In genomic region chr3:134360046-134360445, GRCh38 we compare ENCODE assay signal across 14 cellular contexts. TPM values are rescaled to one million over a fixed set of nuclear protein-coding genes. Genes with fewer than 3 reads are reported as not detected.
DNase-seq lines count a peak whose midpoint lies in the region; TF ChIP-seq lines count a peak whose summit lies in the region.
"Had no signal": no experiment of that assay in that cellular context is flagged by ENCODE, and none has a peak within 500 bp of the region (broad histone marks: within the 10 kb centered on the region; RNA-seq: fewer than 3 reads in every experiment).

No MANE protein-coding gene starts in this region.

- H3K36me3 ChIP-seq in muscle layer of colon (ENCODE audit: insufficient read depth, low read length) (peaks cover 89% of the 10 kb centered on the region), transverse colon (peaks cover 0 to 13% (median 6%) of the 10 kb centered on the region in 4 donors)

- H3K27ac ChIP-seq in coronary artery, result peak overlapping the region; percentile 83 to 97
- peak overlapping the region; percentile 50 for H3K27ac ChIP-seq in muscle layer of colon (ENCODE audit: low read depth, low read length)
- H3K27ac ChIP-seq in transverse colon, result peak overlapping the region; percentile 64 to 99 (median 87)

- peak; percentile 20 for DNase-seq in activated CD4-positive, CD25-positive, alpha-beta regulatory T cell treated with anti-CD3 and anti-CD28 coated beads, Interleukin-2, amount 50 U/mL, for 72 hours
- DNase-seq in activated CD4-positive, CD25-positive, alpha-beta regulatory T cell (lab: John Stamatoyannopoulos, UW), result no peak
- no peak for DNase-seq in coronary artery (ENCODE audit: low spot score)
- DNase-seq in transverse colon, result no peak
- DNase-seq in kidney glomerular epithelial cell (lab: John Stamatoyannopoulos, UW), result no peak
- no peak for DNase-seq in GM03348 (ENCODE audit: low spot score)
- DNase-seq in NCI-H1436 (lab: John Stamatoyannopoulos, UW), result no peak
- DNase-seq: 8988T; activated CD4-positive, alpha-beta T cell treated with anti-CD3 and anti-CD28 coated beads, Interleukin-2, amount 50 U/mL, for 48 hours; DMS 273 treated with DMSO at 0.1 percent for 48 hours; NCI-H187; T-helper 17 cell had no signal

- TF ChIP-seq CTCF in coronary artery (IDR thresholded peaks at IDR 0.05), result no peak
- TF ChIP-seq CTCF in transverse colon (IDR thresholded peaks at IDR 0.05), result no peak

- peaks cover 82% of the 10 kb centered on the region for H3K4me1 ChIP-seq in muscle layer of colon (ENCODE audit: insufficient read depth, low read length)
- H3K4me1 ChIP-seq in transverse colon, result peaks cover 28 to 57% (median 40%) of the 10 kb centered on the region in 4 donors

- H3K9ac ChIP-seq in muscle layer of colon (ENCODE audit: low read length), result no peak overlapping the region

- intact Hi-C loops in transverse colon (cut with DNase I; ENCODE audit: low total_unique reads), result no loop called here

- 94% methylated on average over 8 of the region's 12 CpGs; no CpG with 5 or more reads in 1 of the 2 donors for whole genome bisulfite sequencing in transverse colon (ENCODE audit: low coverage in 1 of 2), 2 donors

- H3K27me3 ChIP-seq in muscle layer of colon (ENCODE audit: control insufficient read depth in 1 of 2, insufficient read depth in 2 of 2, low read length in 2 of 2) (no peaks in the 10 kb centered on the region), transverse colon (no peaks in the 10 kb centered on the region)

- no peak for TF ChIP-seq EP300 in transverse colon (IDR thresholded peaks at IDR 0.05; ENCODE audit: low read depth)

- TF ChIP-seq POLR2A in transverse colon (IDR thresholded peaks at IDR 0.05), result no peak

- in situ Hi-C loops in transverse colon (cut with MboI; ENCODE audit: low pct_ligation_motif_present in 1 of 4, low pct_unique_long_range_greater_than_20kb in 1 of 4, low sequenced_read_pairs in 3 of 4), result loop anchor here in 1 of 4 donors (10.0 kb wide), 1 partner anchor 45 kb away; no protein-coding TSS in a partner anchor

- H3K9me3 ChIP-seq in muscle layer of colon (ENCODE audit: low read length), result no peaks in the 10 kb centered on the region
- H3K9me3 ChIP-seq in transverse colon, result no peaks in the 10 kb centered on the region

- H3K4me3 ChIP-seq in coronary artery (peak overlapping the region; percentile 20), muscle layer of colon (ENCODE audit: low read depth in 1 of 2, low read length in 2 of 2) (no peak overlapping the region), transverse colon (no peak overlapping the region)
- H3K4me3 ChIP-seq: K562 had no signal

RNA-seq across cellular contexts. Expression of gene AMOTL2, which starts 14.2 kb away (rescaled TPM):
- 10 to 100 TPM; 14.5 to 50.9 (median 23.8) TPM for total RNA-seq in transverse colon
- total RNA-seq: T-helper 17 cell had no signal
